ENCODE assay signal across 1 cellular context in genomic region chr7:101121996-101122932, GRCh38.
TF ChIP-seq lines count a peak whose summit lies in the region.

No MANE protein-coding gene starts in this region.

TF ChIP-seq in K562, 482 proteins besides CTCF, POLR2A, EP300 and RAD21 (continues in another document):
- TF ChIP-seq HDAC1 (IDR thresholded peaks at IDR 0.05) (peak in 1 of 2 experiments; percentile 39; a peak in 1 of 4 replicates), MAZ (CRISPR knock-in tag; conservative IDR thresholded peaks at IDR 0.05 in 1 of 2, IDR thresholded peaks at IDR 0.05 in 1 of 2) (0 out of 4 replicates have a peak, but pooled peaks of 1 of the 2 experiments have one; percentile 10), TAF7 (tag; IDR thresholded peaks at IDR 0.05) (peak; percentile 60; the same call in 1 of the 2 replicates), MXI1 (IDR thresholded peaks at IDR 0.05; ENCODE audit: low read depth, low read length) (no peak), NR0B1 (IDR thresholded peaks at IDR 0.05; ENCODE audit: partially characterized antibody) (no peak), ZNF717 (CRISPR knock-in tag; IDR thresholded peaks at IDR 0.05) (no peak), KDM1A (IDR thresholded peaks at IDR 0.05) (peak in 1 of 2 experiments; percentile 54; a peak in 1 of 4 replicates), KHSRP (IDR thresholded peaks at IDR 0.05) (no peak), NR2C1 (IDR thresholded peaks at IDR 0.05) (peak; percentile 11; the same call in 1 of the 2 replicates), NR2C1 (tag; IDR thresholded peaks at IDR 0.05) (peak; percentile 65), TEAD4 (IDR thresholded peaks at IDR 0.05; ENCODE audit: low read length) (peak; percentile 47; the same call in 1 of the 2 replicates), TEAD4 (CRISPR knock-in tag; IDR thresholded peaks at IDR 0.05; ENCODE audit: borderline replicate concordance) (no peak), OTX1 (CRISPR knock-in tag; IDR thresholded peaks at IDR 0.05) (peak; percentile 82; the same call in 1 of the 2 replicates), ARID1B (IDR thresholded peaks at IDR 0.05) (peak; percentile 75), MAFK (IDR thresholded peaks at IDR 0.05; ENCODE audit: low read length) (no peak), ZNF212 (CRISPR knock-in tag; IDR thresholded peaks at IDR 0.05) (no peak), CEBPG (CRISPR knock-in tag; IDR thresholded peaks at IDR 0.05) (no peak), CEBPG (tag; conservative IDR thresholded peaks at IDR 0.05 in 1 of 2, IDR thresholded peaks at IDR 0.05 in 1 of 2) (peak; percentile 65 to 82), THRB (CRISPR knock-in tag; conservative IDR thresholded peaks at IDR 0.05) (peak; percentile 89; the same call in 1 of the 2 replicates), CBFA2T3 (IDR thresholded peaks at IDR 0.05) (peak; percentile 55), ZNF175 (CRISPR knock-in tag; IDR thresholded peaks at IDR 0.05; ENCODE audit: low read depth) (peak; percentile 76; the same call in 1 of the 2 replicates), SRSF3 (IDR thresholded peaks at IDR 0.05; ENCODE audit: insufficient read depth, low read length) (no peak), RHOXF2B (CRISPR knock-in tag; conservative IDR thresholded peaks at IDR 0.05) (0 out of 2 replicates have a peak, but pooled peaks have one; percentile 48), TEAD1 (CRISPR knock-in tag; IDR thresholded peaks at IDR 0.05) (0 out of 4 replicates have a peak, but pooled peaks of 1 of the 2 experiments have one; percentile 14), ZC3H4 (CRISPR knock-in tag; IDR thresholded peaks at IDR 0.05; ENCODE audit: borderline replicate concordance) (no peak), CC2D1A (IDR thresholded peaks at IDR 0.05) (0 out of 2 replicates have a peak, but pooled peaks have one; percentile 21), CBFA2T2 (conservative IDR thresholded peaks at IDR 0.05) (peak; percentile 39), PRPF4 (IDR thresholded peaks at IDR 0.05; ENCODE audit: insufficient read depth, low read depth, low read length, poor library complexity, severe bottlenecking) (no peak), ZNF766 (CRISPR knock-in tag; conservative IDR thresholded peaks at IDR 0.05) (peak; percentile 19; the same call in 1 of the 2 replicates), SMARCA5 (IDR thresholded peaks at IDR 0.05) (peak; percentile 33; the same call in 1 of the 2 replicates), ZBTB40 (IDR thresholded peaks at IDR 0.05) (peak; percentile 47; the same call in 1 of the 2 replicates), ZBTB40 (CRISPR knock-in tag; IDR thresholded peaks at IDR 0.05) (no peak), ZBTB26 (CRISPR knock-in tag; IDR thresholded peaks at IDR 0.05) (peak; percentile 88), CTBP1 (IDR thresholded peaks at IDR 0.05; ENCODE audit: borderline replicate concordance) (0 out of 2 replicates have a peak, but pooled peaks have one; percentile 57), CCNT2 (IDR thresholded peaks at IDR 0.05; ENCODE audit: borderline replicate concordance, extremely low read depth, insufficient read length, low read depth, low read length) (peak; percentile 33), SMARCE1 (IDR thresholded peaks at IDR 0.05) (peak; percentile 67; the same call in 1 of the 2 replicates), ZNF354B (CRISPR knock-in tag; IDR thresholded peaks at IDR 0.05) (peak; percentile 22; the same call in 1 of the 2 replicates), NR4A1 (CRISPR knock-in tag; IDR thresholded peaks at IDR 0.05) (no peak), NR4A1 (tag; IDR thresholded peaks at IDR 0.05) (0 out of 2 replicates have a peak, but pooled peaks have one; percentile 1), ZNF644 (tag; IDR thresholded peaks at IDR 0.05; ENCODE audit: low read depth) (peak; percentile 50; the same call in 1 of the 2 replicates), CREB3 (tag; conservative IDR thresholded peaks at IDR 0.05; ENCODE audit: low read depth) (0 out of 2 replicates have a peak, but pooled peaks have one; percentile 19), STAT6 (CRISPR knock-in tag; IDR thresholded peaks at IDR 0.05) (no peak), HBP1 (CRISPR knock-in tag; IDR thresholded peaks at IDR 0.05) (0 out of 2 replicates have a peak, but pooled peaks have one; percentile 41), SOX6 (IDR thresholded peaks at IDR 0.05) (peak; percentile 41; the same call in 1 of the 2 replicates), JUND (IDR thresholded peaks at IDR 0.05; ENCODE audit: borderline replicate concordance, low read depth, low read length) (peak; percentile 45; the same call in 1 of the 2 replicates), JUND (tag; IDR thresholded peaks at IDR 0.05; ENCODE audit: borderline replicate concordance, low read depth, low read length) (peak; percentile 46; the same call in 1 of the 3 replicates), DPF2 (IDR thresholded peaks at IDR 0.05) (peak; percentile 66; the same call in 1 of the 2 replicates)
